1 cellular context compared by ENCODE assay signal in the genomic region with DNA sequence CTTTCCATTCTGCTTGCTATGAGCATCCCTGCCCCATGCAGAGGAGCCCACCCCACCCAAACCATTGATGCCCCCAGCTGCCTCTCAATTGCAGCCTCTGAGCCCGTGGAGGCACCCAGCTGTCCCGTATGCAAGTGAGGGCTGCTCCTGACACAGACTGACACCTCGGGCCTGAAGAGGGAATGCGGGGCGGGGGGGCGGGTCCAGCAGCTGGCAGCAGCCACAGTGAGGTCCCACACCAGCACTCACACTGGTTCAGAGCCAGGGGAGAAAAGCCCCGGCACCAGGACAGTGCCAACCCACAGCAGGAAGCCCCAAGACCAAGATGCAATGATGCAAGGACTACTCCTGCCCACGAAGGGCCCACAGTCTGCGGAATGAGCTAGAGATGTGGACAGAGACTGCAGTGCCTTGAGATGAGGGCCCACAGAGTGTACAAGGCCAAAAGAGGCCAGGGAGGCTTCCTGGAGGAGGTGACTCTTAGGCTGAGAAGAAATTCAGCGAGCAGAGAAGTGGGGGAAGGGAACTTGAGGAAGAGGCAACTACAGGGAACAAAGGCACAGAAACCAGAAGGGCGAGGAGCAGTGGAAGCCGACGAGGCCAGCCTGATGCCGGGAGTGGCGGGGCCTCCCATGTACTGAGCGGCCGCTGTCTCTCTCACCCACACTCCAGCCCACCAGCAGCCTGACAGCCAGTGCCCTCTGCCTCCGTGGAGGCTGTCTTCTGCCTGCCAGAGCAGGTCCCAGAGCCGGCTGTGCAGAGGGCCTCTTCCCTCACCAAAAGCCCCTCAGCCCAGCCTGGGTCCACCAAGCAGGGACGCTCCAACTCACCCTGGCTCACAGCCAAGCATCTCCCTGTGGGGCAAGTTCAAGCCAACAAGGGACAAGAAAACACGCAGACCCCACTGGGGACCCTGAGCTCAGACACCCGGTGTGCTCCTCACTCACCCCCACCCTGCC.
TF ChIP-seq lines count a peak whose summit lies in the region.

No MANE protein-coding gene starts in this region.

TF ChIP-seq in K562, 482 proteins besides CTCF, POLR2A, EP300 and RAD21:
- TF ChIP-seq DMBX1 (CRISPR knock-in tag; IDR thresholded peaks at IDR 0.05; ENCODE audit: borderline replicate concordance) (no peak), ZFP36 (IDR thresholded peaks at IDR 0.05; ENCODE audit: low read depth, low read length, partially characterized antibody) (peak; percentile 97), BCOR (IDR thresholded peaks at IDR 0.05) (peak; percentile 36; the same call in 1 of the 2 replicates), MAFF (IDR thresholded peaks at IDR 0.05; ENCODE audit: low read length) (no peak), ZNF146 (CRISPR knock-in tag; IDR thresholded peaks at IDR 0.05; ENCODE audit: unreplicated experiment) (no peak), DNMT1 (IDR thresholded peaks at IDR 0.05) (no peak), SMARCA5 (IDR thresholded peaks at IDR 0.05) (peak; percentile 86; the same call in 1 of the 2 replicates), ZNF436 (CRISPR knock-in tag; IDR thresholded peaks at IDR 0.05) (peak; percentile 68; the same call in 1 of the 2 replicates), NFIC (IDR thresholded peaks at IDR 0.05) (peak; percentile 79)
- TF ChIP-seq, protein P1, sequence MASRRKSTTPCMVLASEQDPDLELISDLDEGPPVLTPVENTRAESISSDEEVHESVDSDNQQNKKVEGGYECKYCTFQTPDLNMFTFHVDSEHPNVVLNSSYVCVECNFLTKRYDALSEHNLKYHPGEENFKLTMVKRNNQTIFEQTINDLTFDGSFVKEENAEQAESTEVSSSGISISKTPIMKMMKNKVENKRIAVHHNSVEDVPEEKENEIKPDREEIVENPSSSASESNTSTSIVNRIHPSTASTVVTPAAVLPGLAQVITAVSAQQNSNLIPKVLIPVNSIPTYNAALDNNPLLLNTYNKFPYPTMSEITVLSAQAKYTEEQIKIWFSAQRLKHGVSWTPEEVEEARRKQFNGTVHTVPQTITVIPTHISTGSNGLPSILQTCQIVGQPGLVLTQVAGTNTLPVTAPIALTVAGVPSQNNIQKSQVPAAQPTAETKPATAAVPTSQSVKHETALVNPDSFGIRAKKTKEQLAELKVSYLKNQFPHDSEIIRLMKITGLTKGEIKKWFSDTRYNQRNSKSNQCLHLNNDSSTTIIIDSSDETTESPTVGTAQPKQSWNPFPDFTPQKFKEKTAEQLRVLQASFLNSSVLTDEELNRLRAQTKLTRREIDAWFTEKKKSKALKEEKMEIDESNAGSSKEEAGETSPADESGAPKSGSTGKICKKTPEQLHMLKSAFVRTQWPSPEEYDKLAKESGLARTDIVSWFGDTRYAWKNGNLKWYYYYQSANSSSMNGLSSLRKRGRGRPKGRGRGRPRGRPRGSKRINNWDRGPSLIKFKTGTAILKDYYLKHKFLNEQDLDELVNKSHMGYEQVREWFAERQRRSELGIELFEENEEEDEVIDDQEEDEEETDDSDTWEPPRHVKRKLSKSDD (conservative IDR thresholded peaks at IDR 0.05; ENCODE audit: low read length): no peak
- TF ChIP-seq, protein P2, sequence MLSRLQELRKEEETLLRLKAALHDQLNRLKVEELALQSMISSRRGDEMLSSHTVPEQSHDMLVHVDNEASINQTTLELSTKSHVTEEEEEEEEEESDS (CRISPR knock-in tag; IDR thresholded peaks at IDR 0.05): no peak
- TF ChIP-seq, protein P3, sequence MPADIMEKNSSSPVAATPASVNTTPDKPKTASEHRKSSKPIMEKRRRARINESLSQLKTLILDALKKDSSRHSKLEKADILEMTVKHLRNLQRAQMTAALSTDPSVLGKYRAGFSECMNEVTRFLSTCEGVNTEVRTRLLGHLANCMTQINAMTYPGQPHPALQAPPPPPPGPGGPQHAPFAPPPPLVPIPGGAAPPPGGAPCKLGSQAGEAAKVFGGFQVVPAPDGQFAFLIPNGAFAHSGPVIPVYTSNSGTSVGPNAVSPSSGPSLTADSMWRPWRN (IDR thresholded peaks at IDR 0.05; ENCODE audit: low read depth): no peak
- TF ChIP-seq, protein P4, sequence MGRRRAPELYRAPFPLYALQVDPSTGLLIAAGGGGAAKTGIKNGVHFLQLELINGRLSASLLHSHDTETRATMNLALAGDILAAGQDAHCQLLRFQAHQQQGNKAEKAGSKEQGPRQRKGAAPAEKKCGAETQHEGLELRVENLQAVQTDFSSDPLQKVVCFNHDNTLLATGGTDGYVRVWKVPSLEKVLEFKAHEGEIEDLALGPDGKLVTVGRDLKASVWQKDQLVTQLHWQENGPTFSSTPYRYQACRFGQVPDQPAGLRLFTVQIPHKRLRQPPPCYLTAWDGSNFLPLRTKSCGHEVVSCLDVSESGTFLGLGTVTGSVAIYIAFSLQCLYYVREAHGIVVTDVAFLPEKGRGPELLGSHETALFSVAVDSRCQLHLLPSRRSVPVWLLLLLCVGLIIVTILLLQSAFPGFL (CRISPR knock-in tag; IDR thresholded peaks at IDR 0.05): no peak
TF ChIP-seq in K562: peak in this region for 5.
